ENCODE assay signal across 14 cellular contexts in the genomic region with DNA sequence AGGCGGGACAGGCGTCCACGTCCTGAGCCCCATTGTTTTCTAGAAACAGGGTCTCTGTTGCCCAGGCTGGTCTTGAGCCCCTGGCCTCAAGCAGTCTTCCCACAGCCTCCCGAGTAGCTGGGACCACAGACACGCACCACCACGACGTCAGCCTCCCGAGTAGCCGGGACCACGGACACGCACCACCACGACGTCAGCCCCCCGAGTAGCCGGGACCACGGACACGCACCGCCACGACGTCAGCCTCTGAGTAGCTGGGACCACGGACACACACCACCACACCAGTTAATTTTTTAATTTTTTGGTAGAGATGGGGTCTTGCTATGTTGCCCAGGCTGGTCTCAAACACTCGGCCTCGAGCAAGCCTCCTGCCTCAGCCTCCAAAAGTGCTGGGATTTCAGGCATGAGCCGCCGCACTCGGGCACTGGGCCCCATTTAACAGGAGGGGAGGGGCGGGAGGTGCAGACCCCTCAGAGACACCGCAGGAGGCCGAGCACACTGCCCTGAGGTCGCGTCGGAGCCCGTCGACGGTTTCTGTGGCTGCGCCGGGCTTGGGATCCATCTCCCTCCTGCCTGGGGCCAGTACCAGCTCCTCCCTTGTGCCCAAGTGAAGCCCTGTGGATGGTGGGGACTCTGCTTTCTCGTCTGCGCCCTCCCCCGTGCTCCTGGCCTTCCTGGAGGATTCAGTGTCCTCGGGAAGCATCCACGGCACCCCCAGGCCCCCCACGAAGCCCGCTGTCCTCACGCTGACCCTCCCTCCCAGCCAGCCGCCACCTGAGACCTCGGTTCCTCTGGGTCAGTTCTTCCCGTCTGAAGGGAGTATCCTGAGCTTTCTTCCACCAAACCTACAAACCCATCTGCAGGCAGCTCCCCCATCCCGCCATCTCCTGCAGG.
"Had no signal": no experiment of that assay in that cellular context is flagged by ENCODE, and none has a peak within 500 bp of the region (broad histone marks: within the 10 kb centered on the region; RNA-seq: fewer than 3 reads in every experiment).

No MANE protein-coding gene starts in this region.

- H3K4me3 ChIP-seq: adrenal gland, colonic mucosa, heart left ventricle, left lung, neural progenitor cell, thyroid gland had no signal

- DNase-seq: activated CD4-positive, alpha-beta T cell treated with anti-CD3 and anti-CD28 coated beads, Interleukin-2, amount 10 ng/mL, durations not matched to agents 7 days and 5 days; activated CD8-positive, alpha-beta memory T cell treated with anti-CD3 and anti-CD28 coated beads for 24 hours; activated naive CD4-positive, alpha-beta T cell treated with anti-CD3 and anti-CD28 coated beads for 36 hours; adrenal gland; colonic mucosa; heart left ventricle; left lung; mesenchymal stem cell; small intestine; thyroid gland had no signal

- H3K9me3 ChIP-seq: adrenal gland, colonic mucosa, heart left ventricle, left lung, thyroid gland had no signal

- H3K27ac ChIP-seq: adrenal gland, colonic mucosa, heart left ventricle, left lung, neural progenitor cell, parathyroid adenoma, thyroid gland had no signal

- H3K9me3 Mint-ChIP-seq: activated naive CD4-positive, alpha-beta T cell treated with anti-CD3 and anti-CD28 coated beads for 36 hours; activated T-helper 17 cell treated with anti-CD3 and anti-CD28 coated beads, Interleukin-2, amount 50 U/mL, for 72 hours had no signal

- H3K79me2 ChIP-seq: parathyroid adenoma had no signal

- H3K36me3 ChIP-seq: colonic mucosa, neural progenitor cell had no signal

- ATAC-seq: activated T-helper 17 cell treated with anti-CD3 and anti-CD28 coated beads, Interleukin-2, amount 50 U/mL, for 72 hours; left lung had no signal

- H3K27ac Mint-ChIP-seq: activated CD4-positive, alpha-beta T cell treated with anti-CD3 and anti-CD28 coated beads, Interleukin-2, amount 10 ng/mL, durations not matched to agents 7 days and 5 days; activated naive CD4-positive, alpha-beta T cell treated with anti-CD3 and anti-CD28 coated beads for 36 hours; activated T-helper 17 cell treated with anti-CD3 and anti-CD28 coated beads, Interleukin-2, amount 50 U/mL, for 72 hours had no signal

- H3K27me3 ChIP-seq: adrenal gland, colonic mucosa, heart left ventricle, left lung, neural progenitor cell, thyroid gland had no signal

- H2AFZ ChIP-seq: neural progenitor cell, parathyroid adenoma had no signal

- H3K4me1 ChIP-seq: adrenal gland, colonic mucosa, parathyroid adenoma, thyroid gland had no signal

- FAIRE-seq: frontal cortex, small intestine had no signal

- H3K9ac ChIP-seq: neural progenitor cell, parathyroid adenoma had no signal

- H3K4me2 ChIP-seq: neural progenitor cell had no signal
